In the genomic region with DNA sequence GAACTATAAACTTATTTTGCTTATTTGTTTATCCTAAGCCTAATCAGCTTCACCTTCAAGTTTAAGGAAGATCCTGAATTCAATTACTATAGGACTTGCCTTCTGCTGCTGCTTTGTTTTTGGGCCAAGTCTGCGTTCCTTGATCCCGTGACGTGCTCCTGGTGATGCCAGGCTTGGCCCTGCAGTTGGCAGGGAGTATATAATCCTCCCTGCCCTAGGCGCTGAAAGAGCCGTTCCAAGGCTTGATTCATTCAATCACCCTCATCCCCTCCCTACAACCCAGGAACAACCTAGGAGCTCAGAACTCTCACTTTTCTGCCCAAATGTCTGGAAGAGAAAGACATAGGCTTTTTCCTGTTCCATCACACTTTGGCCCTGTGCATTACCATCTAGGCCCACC, we compare ENCODE assay signal across 1 cellular context.
TF ChIP-seq lines count a peak whose summit lies in the region.

No MANE protein-coding gene starts in this region.

TF ChIP-seq in HepG2, 621 proteins besides CTCF, POLR2A, EP300 and RAD21:
- TF ChIP-seq, protein P1, sequence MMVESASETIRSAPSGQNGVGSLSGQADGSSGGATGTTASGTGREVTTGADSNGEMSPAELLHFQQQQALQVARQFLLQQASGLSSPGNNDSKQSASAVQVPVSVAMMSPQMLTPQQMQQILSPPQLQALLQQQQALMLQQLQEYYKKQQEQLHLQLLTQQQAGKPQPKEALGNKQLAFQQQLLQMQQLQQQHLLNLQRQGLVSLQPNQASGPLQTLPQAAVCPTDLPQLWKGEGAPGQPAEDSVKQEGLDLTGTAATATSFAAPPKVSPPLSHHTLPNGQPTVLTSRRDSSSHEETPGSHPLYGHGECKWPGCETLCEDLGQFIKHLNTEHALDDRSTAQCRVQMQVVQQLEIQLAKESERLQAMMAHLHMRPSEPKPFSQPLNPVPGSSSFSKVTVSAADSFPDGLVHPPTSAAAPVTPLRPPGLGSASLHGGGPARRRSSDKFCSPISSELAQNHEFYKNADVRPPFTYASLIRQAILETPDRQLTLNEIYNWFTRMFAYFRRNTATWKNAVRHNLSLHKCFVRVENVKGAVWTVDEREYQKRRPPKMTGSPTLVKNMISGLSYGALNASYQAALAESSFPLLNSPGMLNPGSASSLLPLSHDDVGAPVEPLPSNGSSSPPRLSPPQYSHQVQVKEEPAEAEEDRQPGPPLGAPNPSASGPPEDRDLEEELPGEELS (CRISPR knock-in tag; IDR thresholded peaks at IDR 0.05) = no peak
